10 cellular contexts compared by ENCODE assay signal in genomic region chr2:121099329-121100318, GRCh38.
DNase-seq lines count a peak whose midpoint lies in the region; ATAC-seq and TF ChIP-seq lines count a peak whose summit lies in the region.
"Had no signal": no experiment of that assay in that cellular context is flagged by ENCODE, and none has a peak within 500 bp of the region (broad histone marks: within the 10 kb centered on the region; RNA-seq: fewer than 3 reads in every experiment).

No MANE protein-coding gene starts in this region.

- no peak for TF ChIP-seq POLR2A in right lobe of liver (IDR thresholded peaks at IDR 0.05)

- H3K27ac ChIP-seq in C4-2B (no peak overlapping the region), HL-60 (replicated peaks) (no peak overlapping the region), right lobe of liver (no peak overlapping the region)
- H3K27ac ChIP-seq: SK-N-MC had no signal

- H3K9me3 ChIP-seq in right lobe of liver = no peaks in the 10 kb centered on the region

- H3K4me3 Mint-ChIP-seq in brain = peak overlapping the region in 1 of 5 experiments; percentile 9
- H3K4me3 Mint-ChIP-seq: effector memory CD8-positive, alpha-beta T cell had no signal

- peaks cover 17% of the 10 kb centered on the region for H3K4me1 Mint-ChIP-seq in brain

- no peaks in the 10 kb centered on the region for H3K27me3 ChIP-seq in HL-60 (ENCODE audit: insufficient read depth, poor library complexity, severe bottlenecking)
- H3K27me3 ChIP-seq in right lobe of liver = no peaks in the 10 kb centered on the region

- no peaks in the 10 kb centered on the region for H3K4me1 ChIP-seq in right lobe of liver

- WGBS in right lobe of liver (ENCODE audit: insufficient coverage, low coverage, low lambda C conversion rate, missing lambda C conversion rate) = 60% methylated on average over 1 of the region's 8 CpGs

- no peaks in the 10 kb centered on the region for H3K36me3 ChIP-seq in right lobe of liver

- peaks cover 0 to 5% (median 0%) of the 10 kb centered on the region in 5 experiments for H3K9me3 Mint-ChIP-seq in brain
- H3K9me3 Mint-ChIP-seq: effector memory CD8-positive, alpha-beta T cell had no signal

- H3K4me3 ChIP-seq in HL-60 (replicated peaks; ENCODE audit: insufficient read depth, low read length) = no peak overlapping the region
- H3K4me3 ChIP-seq in right lobe of liver = no peak overlapping the region
- H3K4me3 ChIP-seq: SK-N-MC had no signal

- TF ChIP-seq CTCF in C4-2B (conservative IDR thresholded peaks at IDR 0.05) (peak; percentile 77), HL-60 (IDR thresholded peaks at IDR 0.05; ENCODE audit: insufficient read depth, low read length) (peak; percentile 50), brain (conservative IDR thresholded peaks at IDR 0.05) (peak; percentile 33 to 47), right lobe of liver (IDR thresholded peaks at IDR 0.05) (peak; percentile 28 to 54 (median 43))

- intact Hi-C loops in right lobe of liver (cut with DNase I) = loop anchor here (10.0 kb wide), 2 partner anchors 225 to 235 kb away; no protein-coding TSS in a partner anchor

- H3K36me3 Mint-ChIP-seq in brain = no peaks in the 10 kb centered on the region

- H3K27me3 Mint-ChIP-seq in brain = peaks cover 16% of the 10 kb centered on the region

- DNase-seq in HL-60 (ENCODE audit: low read depth in 1 of 2, low spot score in 1 of 2) (no peak), right lobe of liver (no peak), activated gamma-delta T cell treated with Interleukin-2 at 50 U/mL for 16 hours (no peak), dedifferentiated amniotic fluid mesenchymal stem cell (ENCODE audit: extremely low spot score) (no peak)
- DNase-seq: effector memory CD8-positive, alpha-beta T cell had no signal

- ATAC-seq in right lobe of liver (peak; percentile 56 to 72 (median 64)), HG02840 (IDR thresholded peaks at IDR 0.05; ENCODE audit: low FRiP score, unreplicated experiment) (no peak), HG02981 (IDR thresholded peaks at IDR 0.05; ENCODE audit: unreplicated experiment) (no peak)
- ATAC-seq: effector memory CD8-positive, alpha-beta T cell had no signal

- H3K27ac Mint-ChIP-seq in brain = peak overlapping the region in 1 of 5 experiments; percentile 88
- H3K27ac Mint-ChIP-seq: effector memory CD8-positive, alpha-beta T cell had no signal

Comparison
In these comparisons a context has a peak if more than half of its experiments do, and no peak if none do; other contexts are left out.
1. ATAC-seq: peak in right lobe of liver (4 of 4); none in HG02840 (single experiment) and HG02981 (single experiment).
2. Peak in every context shown above with its lines, with median percentiles within 50 percentile points of each other: CTCF ChIP-seq.